8 cellular contexts compared by ENCODE assay signal in the genomic region with DNA sequence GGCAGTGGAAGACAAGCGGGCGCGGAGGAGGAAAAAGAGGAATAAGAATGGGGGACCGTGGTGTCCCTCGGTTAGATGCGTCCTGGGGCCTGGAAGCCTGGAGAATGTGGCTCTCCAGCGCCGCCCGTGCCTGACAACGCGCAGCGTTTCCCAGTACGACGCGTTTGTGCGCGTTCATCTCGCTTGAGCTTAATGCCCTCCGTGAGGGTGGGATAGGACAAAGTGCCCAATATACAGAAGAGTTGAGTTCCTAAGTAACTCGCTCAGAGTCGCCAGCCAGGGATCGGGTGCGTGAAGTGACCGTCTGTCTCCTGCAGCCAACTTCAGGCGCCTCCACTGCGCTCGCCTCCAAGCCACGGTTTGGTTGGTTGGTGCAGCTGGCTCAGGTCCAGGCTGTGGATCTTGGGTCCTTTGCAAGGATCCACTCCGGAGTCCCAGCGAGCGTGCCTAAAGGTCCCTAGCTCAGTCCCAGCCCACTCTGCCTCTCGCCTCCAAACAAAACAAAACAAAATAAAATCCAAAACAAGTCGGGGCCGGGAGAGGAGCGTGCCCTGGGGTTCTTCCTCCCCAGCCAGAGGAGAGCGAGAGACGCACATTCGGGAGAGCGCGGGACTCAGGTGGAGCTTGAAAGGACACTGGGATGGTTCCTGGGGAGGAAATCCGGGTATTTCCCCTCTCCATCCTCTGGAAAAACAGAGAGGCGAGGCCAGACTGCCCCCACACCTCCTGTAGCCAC. TPM values are rescaled to one million over a fixed set of nuclear protein-coding genes. Genes with fewer than 3 reads are reported as not detected.
DNase-seq lines count a peak whose midpoint lies in the region; ATAC-seq and TF ChIP-seq lines count a peak whose summit lies in the region.

No MANE protein-coding gene starts in this region.

- DNase-seq in activated T-cell treated with anti-CD3 and anti-CD28 coated beads, Interleukin-2, amount 50 U/mL, for 1 hour, result peak; percentile 36
- no peak for DNase-seq in activated T-cell treated with anti-CD3 and anti-CD28 coated beads for 4 hours
- DNase-seq in SK-MEL-5 (ENCODE audit: low read depth, low spot score), result peak; percentile 28
- peak in 1 of 2 donors; percentile 46 for DNase-seq in foreskin keratinocyte
- no peak for DNase-seq in kidney glomerular epithelial cell (lab: John Stamatoyannopoulos, UW)

- no peaks in the 10 kb centered on the region for H3K9me3 ChIP-seq in stomach smooth muscle (ENCODE audit: control insufficient read depth in 2 of 2, low read length in 2 of 2)

- TF ChIP-seq CTCF in foreskin keratinocyte (conservative IDR thresholded peaks at IDR 0.05), result peak; percentile 39

- H3K27me3 ChIP-seq in foreskin keratinocyte (peaks cover 72% of the 10 kb centered on the region), stomach smooth muscle (ENCODE audit: control insufficient read depth in 1 of 2, insufficient read depth in 2 of 2, low read length in 2 of 2) (peaks cover 54 to 60% of the 10 kb centered on the region in 2 donors)

- no peaks in the 10 kb centered on the region for H3K36me3 ChIP-seq in stomach smooth muscle (ENCODE audit: control insufficient read depth in 2 of 2, insufficient read depth in 2 of 2, low read length in 2 of 2)

- H3K9ac ChIP-seq in stomach smooth muscle (ENCODE audit: low read length in 2 of 2), result no peak overlapping the region

- peak overlapping the region; percentile 17 to 59 for H3K4me3 ChIP-seq in stomach smooth muscle (ENCODE audit: low read length in 2 of 2)

- no peaks in the 10 kb centered on the region for H3K4me1 ChIP-seq in foreskin keratinocyte
- peaks cover 61% of the 10 kb centered on the region for H3K4me1 ChIP-seq in stomach smooth muscle (ENCODE audit: control insufficient read depth, insufficient read depth, low read length)

- in situ Hi-C loops in SK-MEL-5 (cut with HindIII; ENCODE audit: low pct_unique_long_range_greater_than_20kb, low sequenced_read_pairs), result no loop called here

- ATAC-seq in foreskin keratinocyte (no peak), GM21423 (IDR thresholded peaks at IDR 0.05; ENCODE audit: unreplicated experiment) (no peak), GM18519 (IDR thresholded peaks at IDR 0.05; ENCODE audit: low FRiP score, unreplicated experiment) (no peak)

- H3K27ac ChIP-seq in foreskin keratinocyte, result no peak overlapping the region
- H3K27ac ChIP-seq in stomach smooth muscle (ENCODE audit: low read length), result no peak overlapping the region

RNA-seq across cellular contexts. Expression of a gene that starts 1.0 kb away (rescaled TPM):
- 0.13 and 1.0 TPM in 2 replicates for total RNA-seq in SK-MEL-5 (2014; rRNA removed; shearing (Covaris generic))
- polyA plus RNA-seq in SK-MEL-5 (2015; cell fraction: cytosol; rRNA removed), result 0.34 and 0.65 TPM in 2 replicates
- polyA plus RNA-seq in SK-MEL-5 (2015; cell fraction: nucleus; rRNA removed), result not detected in 2 replicates
- 0.07 TPM in 1 of 2 replicates, not detected in the other for total RNA-seq in foreskin keratinocyte
- 0.06 and 0.12 TPM in 2 replicates for polyA plus RNA-seq in foreskin keratinocyte

RNA-seq across cellular contexts. Expression of a gene that starts 3.2 kb away (rescaled TPM):
- total RNA-seq in SK-MEL-5 (2014; rRNA removed; shearing (Covaris generic)), result 58.2 and 68.6 TPM in 2 replicates
- polyA plus RNA-seq in SK-MEL-5 (2015; cell fraction: cytosol; rRNA removed), result 132 and 147 TPM in 2 replicates
- polyA plus RNA-seq in SK-MEL-5 (2015; cell fraction: nucleus; rRNA removed), result 70.3 and 75.4 TPM in 2 replicates
- 75.9 and 76.7 TPM in 2 replicates for total RNA-seq in foreskin keratinocyte
- polyA plus RNA-seq in foreskin keratinocyte, result 70.5 and 78.4 TPM in 2 replicates

RNA-seq across cellular contexts. Expression of a gene that starts 3.5 kb away (rescaled TPM):
- total RNA-seq in SK-MEL-5 (2014; rRNA removed; shearing (Covaris generic)), result 0.53 and 0.74 TPM in 2 replicates
- polyA plus RNA-seq in SK-MEL-5 (2015; cell fraction: cytosol; rRNA removed), result not detected in 2 replicates
- polyA plus RNA-seq in SK-MEL-5 (2015; cell fraction: nucleus; rRNA removed), result 0.16 and 0.37 TPM in 2 replicates
- total RNA-seq in foreskin keratinocyte, result not detected in 2 replicates
- polyA plus RNA-seq in foreskin keratinocyte, result 0.07 and 0.11 TPM in 2 replicates

RNA-seq across cellular contexts. Expression of a gene that starts 28.1 kb away (rescaled TPM):
- total RNA-seq in SK-MEL-5 (2014; rRNA removed; shearing (Covaris generic)), result 126 and 145 TPM in 2 replicates
- polyA plus RNA-seq in SK-MEL-5 (2015; cell fraction: cytosol; rRNA removed), result 90.7 and 115 TPM in 2 replicates
- polyA plus RNA-seq in SK-MEL-5 (2015; cell fraction: nucleus; rRNA removed), result 334 and 373 TPM in 2 replicates
- total RNA-seq in foreskin keratinocyte, result 69.5 and 71.2 TPM in 2 replicates
- polyA plus RNA-seq in foreskin keratinocyte, result 43.3 and 46.0 TPM in 2 replicates

RNA-seq across cellular contexts. Expression of a gene that starts 48.4 kb away (rescaled TPM):
- total RNA-seq in SK-MEL-5 (2014; rRNA removed; shearing (Covaris generic)), result 0.08 and 0.16 TPM in 2 replicates
- polyA plus RNA-seq in SK-MEL-5 (2015; cell fraction: cytosol; rRNA removed), result 0.01 and 0.03 TPM in 2 replicates
- polyA plus RNA-seq in SK-MEL-5 (2015; cell fraction: nucleus; rRNA removed), result 0.11 and 0.36 TPM in 2 replicates
- 15.9 and 17.6 TPM in 2 replicates for total RNA-seq in foreskin keratinocyte
- polyA plus RNA-seq in foreskin keratinocyte, result 10.9 and 12.6 TPM in 2 replicates

Comparison
In these comparisons a context has a peak if more than half of its experiments do, and no peak if none do; other contexts are left out.
1. DNase-seq: peak in activated T-cell treated with anti-CD3 and anti-CD28 coated beads, Interleukin-2, amount 50 U/mL, for 1 hour (single experiment) and SK-MEL-5 (single experiment); none in activated T-cell treated with anti-CD3 and anti-CD28 coated beads for 4 hours (single experiment) and kidney glomerular epithelial cell (single experiment).